In the genomic region with DNA sequence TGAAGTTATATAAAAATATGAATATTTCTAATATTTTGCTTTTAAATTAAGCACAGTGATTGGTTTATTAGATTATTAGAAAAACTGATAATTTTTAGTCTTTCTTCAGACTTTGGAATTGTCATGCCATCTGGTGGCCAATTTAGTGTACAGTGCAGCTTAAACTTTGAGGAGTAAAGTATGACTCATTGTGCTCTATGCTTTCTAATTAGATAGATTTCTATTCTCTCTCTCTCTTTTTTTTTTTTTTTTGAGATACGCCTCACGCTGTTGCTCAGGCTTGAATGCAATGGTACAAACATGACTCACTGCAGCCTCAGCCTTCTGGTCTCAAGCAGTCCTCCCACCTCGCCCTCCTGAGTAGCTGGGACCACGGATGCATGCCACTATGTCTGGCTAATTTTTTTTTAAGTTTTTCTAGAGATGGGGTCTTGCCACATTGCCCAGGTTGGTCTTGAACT, we compare ENCODE assay signal across 8 cellular contexts. TPM values are rescaled to one million over a fixed set of nuclear protein-coding genes. Genes with fewer than 3 reads are reported as not detected.
A peak's percentile ranks its signal among the peaks of the same experiment; 100 is the strongest.
DNase-seq lines count a peak whose midpoint lies in the region; ATAC-seq and TF ChIP-seq lines count a peak whose summit lies in the region.

No MANE protein-coding gene starts in this region.

- no peaks in the 10 kb centered on the region for H3K27me3 ChIP-seq in Caco-2 (replicated peaks; ENCODE audit: control insufficient read depth, insufficient read depth, low read length)

- no peaks in the 10 kb centered on the region for H3K4me1 Mint-ChIP-seq in Caco-2 (ENCODE audit: low read depth, unreplicated experiment)

- no peak overlapping the region for H3K4me3 ChIP-seq in Caco-2 (ENCODE audit: low read depth, low read length)
- H3K4me3 ChIP-seq in HEK293 (ENCODE audit: low read depth, low read length), result no peak overlapping the region
- H3K4me3 ChIP-seq in astrocyte of the spinal cord (ENCODE audit: low read depth, low read length), result no peak overlapping the region

- no peaks in the 10 kb centered on the region for H3K27me3 Mint-ChIP-seq in Caco-2 (ENCODE audit: insufficient read depth, unreplicated experiment)

- no peak overlapping the region for H3K27ac Mint-ChIP-seq in Caco-2 (ENCODE audit: unreplicated experiment)

- CTCF ChIA-PET in Caco-2 (lab: Charles Lee) (interaction anchor here (0.7 to 1.2 kb wide), 6 partner anchors 18 to 358 kb away, joined by 3 to 12 read pairs (median 5); partner anchors contain the start of gene ZBTB6), HEK293 (lab: Yijun Ruan, JAX) (interaction anchor here (0.6 to 1.6 kb wide), 21 partner anchors 9 to 1393 kb away, joined by 3 to 14 read pairs (median 3); partner anchors contain the start of genes RABGAP1 and ZBTB26), RWPE1 (lab: Yijun Ruan, JAX) (interaction anchor here (0.6 to 1.4 kb wide), 16 partner anchors 12 to 1871 kb away, joined by 3 to 7 read pairs (median 4); partner anchors contain the start of gene ZBTB26)

- no peak overlapping the region for H3K4me3 Mint-ChIP-seq in Caco-2 (ENCODE audit: unreplicated experiment)

- no peaks in the 10 kb centered on the region for H3K9me3 Mint-ChIP-seq in Caco-2 (ENCODE audit: unreplicated experiment)

- no peak for ATAC-seq in GM19467 (IDR thresholded peaks at IDR 0.05; ENCODE audit: unreplicated experiment)

- H3K4me1 ChIP-seq in Caco-2 (no peaks in the 10 kb centered on the region), HEK293 (ENCODE audit: control insufficient read depth, insufficient read depth, low read length) (no peaks in the 10 kb centered on the region)

- H3K27ac ChIP-seq in HEK293 (ENCODE audit: extremely low read depth, low read depth, low read length) (no peak overlapping the region), RWPE1 (peak overlapping the region; percentile 61)

- DNase-seq in Caco-2 (peak in 1 of 2 experiments; percentile 25), RWPE1 (ENCODE audit: low spot score) (peak; percentile 87), astrocyte of the spinal cord (ENCODE audit: low read depth, low spot score) (peak; percentile 91), iPS-NIHi7 (ENCODE audit: extremely low spot score) (peak; percentile 13), DMS114 treated with DMSO at 0.1 percent for 48 hours (lab: John Stamatoyannopoulos, UW; ENCODE audit: unreplicated experiment) (no peak)
- peak in 3 of 4 experiments; percentile 0 to 11 (median 9) for DNase-seq in stimulated activated CD4-positive, alpha-beta T cell treated with anti-CD3 and anti-CD28 coated beads, Interleukin-1b, Interleukin-23, amount 100 ng/mL, for 24 hours (ENCODE audit: low read depth in 4 of 4, low spot score in 1 of 4)

- intact Hi-C loops in Caco-2 (cut with micrococcal nuclease; ENCODE audit: unreplicated experiment), result loop anchor here (1.0 to 2.0 kb wide), 3 partner anchors 60 to 87 kb away; partner anchors contain the start of genes RC3H2, ZBTB26 and ZBTB6

- H3K9me3 ChIP-seq in Caco-2 (no peaks in the 10 kb centered on the region), HEK293 (ENCODE audit: control insufficient read depth, insufficient read depth, low read depth, low read length) (no peaks in the 10 kb centered on the region)

- peaks cover 52% of the 10 kb centered on the region for H3K36me3 Mint-ChIP-seq in Caco-2 (ENCODE audit: insufficient read depth, unreplicated experiment)

- in situ Hi-C loops in astrocyte of the spinal cord (cut with HindIII; ENCODE audit: low sequenced_read_pairs), result no loop called here

- TF ChIP-seq CTCF in Caco-2 (IDR thresholded peaks at IDR 0.05; ENCODE audit: insufficient read depth in 1 of 2, low read depth in 1 of 2, low read length in 1 of 2, severe bottlenecking in 1 of 2, unreplicated experiment in 1 of 2) (peak; percentile 47 to 59), HEK293 (tag by site-specific recombination; IDR thresholded peaks at IDR 0.05) (no peak), RWPE1 (conservative IDR thresholded peaks at IDR 0.05; ENCODE audit: low read depth) (peak; percentile 96), astrocyte of the spinal cord (IDR thresholded peaks at IDR 0.05; ENCODE audit: low read depth, low read length) (peak; percentile 68)

- BruUV-seq in Caco-2 (replicated peaks; lab: Mats Ljungman, UMichigan), result no TSS peak

- POLR2A ChIA-PET in Caco-2 (lab: Charles Lee) (interaction anchor here (0.6 to 2.0 kb wide), 4 partner anchors 37 to 111 kb away, joined by 3 to 10 read pairs (median 4); partner anchors contain the start of genes RABGAP1 and ZBTB26), HEK293 (lab: Yijun Ruan, JAX) (interaction anchor here (0.7 to 1.6 kb wide), 5 partner anchors 51 to 86 kb away, joined by 3 to 9 read pairs (median 7); partner anchors contain the start of genes RABGAP1, RC3H2 and ZBTB26), RWPE1 (lab: Yijun Ruan, JAX; ENCODE audit: low non-redundant PET) (no interaction called here)

- H3K36me3 ChIP-seq in Caco-2 (ENCODE audit: control insufficient read depth, insufficient read depth, low read length), result peaks cover 1% of the 10 kb centered on the region; the same call in 1 of the 2 replicates
- H3K36me3 ChIP-seq in HEK293 (ENCODE audit: control insufficient read depth in 2 of 2, insufficient read depth in 1 of 2, low read length in 2 of 2), result peaks cover 23 to 45% of the 10 kb centered on the region in 2 experiments

TF ChIP-seq in HEK293, 187 proteins besides CTCF, POLR2A, EP300 and RAD21 (continues in another document):
- TF ChIP-seq ZNF704 (tag by site-specific recombination; IDR thresholded peaks at IDR 0.05), result no peak
- TF ChIP-seq ZNF362 (tag by site-specific recombination; IDR thresholded peaks at IDR 0.05), result peak; percentile 78
- no peak for TF ChIP-seq ZNF292 (tag by site-specific recombination; IDR thresholded peaks at IDR 0.05; ENCODE audit: borderline replicate concordance, low read depth)
- TF ChIP-seq, protein P1, sequence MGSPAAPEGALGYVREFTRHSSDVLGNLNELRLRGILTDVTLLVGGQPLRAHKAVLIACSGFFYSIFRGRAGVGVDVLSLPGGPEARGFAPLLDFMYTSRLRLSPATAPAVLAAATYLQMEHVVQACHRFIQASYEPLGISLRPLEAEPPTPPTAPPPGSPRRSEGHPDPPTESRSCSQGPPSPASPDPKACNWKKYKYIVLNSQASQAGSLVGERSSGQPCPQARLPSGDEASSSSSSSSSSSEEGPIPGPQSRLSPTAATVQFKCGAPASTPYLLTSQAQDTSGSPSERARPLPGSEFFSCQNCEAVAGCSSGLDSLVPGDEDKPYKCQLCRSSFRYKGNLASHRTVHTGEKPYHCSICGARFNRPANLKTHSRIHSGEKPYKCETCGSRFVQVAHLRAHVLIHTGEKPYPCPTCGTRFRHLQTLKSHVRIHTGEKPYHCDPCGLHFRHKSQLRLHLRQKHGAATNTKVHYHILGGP (tag by site-specific recombination; IDR thresholded peaks at IDR 0.05), result peak; percentile 78
- TF ChIP-seq ZNF654 (tag by site-specific recombination; IDR thresholded peaks at IDR 0.05; ENCODE audit: low read depth), result peak; percentile 81
- peak; percentile 66 for TF ChIP-seq ZNF639 (tag by site-specific recombination; IDR thresholded peaks at IDR 0.05)
- TF ChIP-seq, protein P2, sequence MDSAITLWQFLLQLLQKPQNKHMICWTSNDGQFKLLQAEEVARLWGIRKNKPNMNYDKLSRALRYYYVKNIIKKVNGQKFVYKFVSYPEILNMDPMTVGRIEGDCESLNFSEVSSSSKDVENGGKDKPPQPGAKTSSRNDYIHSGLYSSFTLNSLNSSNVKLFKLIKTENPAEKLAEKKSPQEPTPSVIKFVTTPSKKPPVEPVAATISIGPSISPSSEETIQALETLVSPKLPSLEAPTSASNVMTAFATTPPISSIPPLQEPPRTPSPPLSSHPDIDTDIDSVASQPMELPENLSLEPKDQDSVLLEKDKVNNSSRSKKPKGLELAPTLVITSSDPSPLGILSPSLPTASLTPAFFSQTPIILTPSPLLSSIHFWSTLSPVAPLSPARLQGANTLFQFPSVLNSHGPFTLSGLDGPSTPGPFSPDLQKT (IDR thresholded peaks at IDR 0.05; ENCODE audit: borderline replicate concordance, low read depth, low read length), result no peak
- peak; percentile 87 for TF ChIP-seq SCRT2 (tag by site-specific recombination; IDR thresholded peaks at IDR 0.05)
- TF ChIP-seq ZNF2 (tag by site-specific recombination; IDR thresholded peaks at IDR 0.05), result 0 out of 2 replicates have a peak, but pooled peaks have one; percentile 22

RNA-seq across cellular contexts. Expression of gene GPR21, which starts 42.1 kb away (rescaled TPM):
- 0.79 and 2.0 TPM in 2 replicates for total RNA-seq in Caco-2 (2022)

RNA-seq across cellular contexts. Expression of gene RABGAP1, which starts 50.6 kb away (rescaled TPM):
- total RNA-seq in Caco-2 (2022), result 52.1 and 55.4 TPM in 2 replicates
